In genomic region chr1:207407655-207408256, GRCh38 we compare ENCODE assay signal across 13 cellular contexts. TPM values are rescaled to one million over a fixed set of nuclear protein-coding genes. Genes with fewer than 3 reads are reported as not detected.
A peak's percentile ranks its signal among the peaks of the same experiment; 100 is the strongest.
DNase-seq lines count a peak whose midpoint lies in the region; ATAC-seq and TF ChIP-seq lines count a peak whose summit lies in the region.
"Had no signal": no experiment of that assay in that cellular context is flagged by ENCODE, and none has a peak within 500 bp of the region (broad histone marks: within the 10 kb centered on the region; RNA-seq: fewer than 3 reads in every experiment).

No MANE protein-coding gene starts in this region.

- H3K27me3 Mint-ChIP-seq in activated naive CD8-positive, alpha-beta T cell treated with anti-CD3 and anti-CD28 coated beads, Interleukin-2, amount 50 U/mL, for 24 hours: no peaks in the 10 kb centered on the region
- H3K27me3 Mint-ChIP-seq in activated naive CD8-positive, alpha-beta T cell treated with anti-CD3 and anti-CD28 coated beads for 36 hours: no peaks in the 10 kb centered on the region

- H3K27ac ChIP-seq in OCI-LY3 (ENCODE audit: low read length) (peak overlapping the region; percentile 11; the same call in 1 of the 2 replicates), upper lobe of left lung (peak overlapping the region in 3 of 4 donors; percentile 53 to 72 (median 56))

- peak overlapping the region; percentile 65 for H3K4me2 ChIP-seq in OCI-LY3 (ENCODE audit: low read length)

- TF ChIP-seq CTCF in OCI-LY3 (IDR thresholded peaks at IDR 0.05; ENCODE audit: low read depth, low read length) (no peak), fibroblast of mammary gland (conservative IDR thresholded peaks at IDR 0.05; ENCODE audit: control insufficient read depth, insufficient read depth, low read depth, low read length) (no peak), upper lobe of left lung (IDR thresholded peaks at IDR 0.05) (no peak)

- no peak for TF ChIP-seq EP300 in upper lobe of left lung (IDR thresholded peaks at IDR 0.05)

- peak overlapping the region; percentile 23 for H3K27ac Mint-ChIP-seq in activated naive CD8-positive, alpha-beta T cell treated with anti-CD3 and anti-CD28 coated beads, Interleukin-2, amount 50 U/mL, for 24 hours
- no peak overlapping the region for H3K27ac Mint-ChIP-seq in activated naive CD8-positive, alpha-beta T cell treated with anti-CD3 and anti-CD28 coated beads for 36 hours
- H3K27ac Mint-ChIP-seq: endodermal cell, nephron had no signal

- H3K4me3 Mint-ChIP-seq in activated naive CD8-positive, alpha-beta T cell treated with anti-CD3 and anti-CD28 coated beads, Interleukin-2, amount 50 U/mL, for 24 hours: peak overlapping the region; percentile 12
- H3K4me3 Mint-ChIP-seq in activated naive CD8-positive, alpha-beta T cell treated with anti-CD3 and anti-CD28 coated beads for 36 hours: no peak overlapping the region
- H3K4me3 Mint-ChIP-seq: endodermal cell, nephron had no signal

- TF ChIP-seq POLR2A in upper lobe of left lung (IDR thresholded peaks at IDR 0.05): no peak

- no peaks in the 10 kb centered on the region for H3K9me3 Mint-ChIP-seq in activated naive CD8-positive, alpha-beta T cell treated with anti-CD3 and anti-CD28 coated beads, Interleukin-2, amount 50 U/mL, for 24 hours
- H3K9me3 Mint-ChIP-seq in activated naive CD8-positive, alpha-beta T cell treated with anti-CD3 and anti-CD28 coated beads for 36 hours: peaks cover 2% of the 10 kb centered on the region
- H3K9me3 Mint-ChIP-seq: endodermal cell, nephron had no signal

- H4K20me1 ChIP-seq in OCI-LY3 (ENCODE audit: insufficient read depth, low read length): no peaks in the 10 kb centered on the region

- H3K27me3 ChIP-seq in OCI-LY3 (ENCODE audit: low read depth, low read length) (no peaks in the 10 kb centered on the region), upper lobe of left lung (no peaks in the 10 kb centered on the region)

- no peak overlapping the region for H3K9ac ChIP-seq in OCI-LY3 (ENCODE audit: low read length)

- no peak for DNase-seq in activated naive CD8-positive, alpha-beta T cell treated with anti-CD3 and anti-CD28 coated beads, Interleukin-2, amount 50 U/mL, for 24 hours
- DNase-seq in activated naive CD8-positive, alpha-beta T cell treated with anti-CD3 and anti-CD28 coated beads for 36 hours: no peak
- DNase-seq in fibroblast of mammary gland (ENCODE audit: low read depth) (peak; percentile 68), upper lobe of left lung (no peak), kidney glomerular epithelial cell (lab: John Stamatoyannopoulos, UW) (no peak)
- DNase-seq in activated naive CD4-positive, alpha-beta T cell treated with anti-CD3 and anti-CD28 coated beads, Interleukin-2, amount 50 U/mL, for 16 hours: no peak
- DNase-seq: C1 segment of cervical spinal cord, endodermal cell, NCI-H2081 had no signal

- H3K36me3 Mint-ChIP-seq in activated naive CD8-positive, alpha-beta T cell treated with anti-CD3 and anti-CD28 coated beads, Interleukin-2, amount 50 U/mL, for 24 hours (ENCODE audit: low read depth): no peaks in the 10 kb centered on the region
- peaks cover 2% of the 10 kb centered on the region for H3K36me3 Mint-ChIP-seq in activated naive CD8-positive, alpha-beta T cell treated with anti-CD3 and anti-CD28 coated beads for 36 hours

- H3K4me3 ChIP-seq in OCI-LY3 (ENCODE audit: low read length): peak overlapping the region; percentile 11; the same call in 1 of the 2 replicates
- no peak overlapping the region for H3K4me3 ChIP-seq in fibroblast of mammary gland (ENCODE audit: control insufficient read depth, low read depth, low read length)
- no peak overlapping the region for H3K4me3 ChIP-seq in upper lobe of left lung

- H3K36me3 ChIP-seq in OCI-LY3 (replicated peaks; ENCODE audit: low read depth, low read length): no peaks in the 10 kb centered on the region
- H3K36me3 ChIP-seq in upper lobe of left lung: no peaks in the 10 kb centered on the region

- H3K79me2 ChIP-seq in OCI-LY3 (ENCODE audit: low read length): no peaks in the 10 kb centered on the region

- H3K4me1 Mint-ChIP-seq in activated naive CD8-positive, alpha-beta T cell treated with anti-CD3 and anti-CD28 coated beads, Interleukin-2, amount 50 U/mL, for 24 hours: peaks cover 43% of the 10 kb centered on the region
- H3K4me1 Mint-ChIP-seq in activated naive CD8-positive, alpha-beta T cell treated with anti-CD3 and anti-CD28 coated beads for 36 hours: peaks cover 22% of the 10 kb centered on the region
- H3K4me1 Mint-ChIP-seq: endodermal cell, nephron had no signal

- no peak overlapping the region for H2AFZ ChIP-seq in OCI-LY3 (ENCODE audit: low read depth, low read length)

- H3K9me3 ChIP-seq in OCI-LY3 (ENCODE audit: insufficient read depth, low read length) (no peaks in the 10 kb centered on the region), upper lobe of left lung (no peaks in the 10 kb centered on the region)

- H3K4me1 ChIP-seq in OCI-LY3 (ENCODE audit: low read length) (peaks cover 35% of the 10 kb centered on the region), upper lobe of left lung (no peaks in the 10 kb centered on the region)

- peak; percentile 26 for ATAC-seq in activated naive CD8-positive, alpha-beta T cell treated with anti-CD3 and anti-CD28 coated beads, Interleukin-2, amount 50 U/mL, for 24 hours
- peak in 1 of 2 donors; percentile 46 for ATAC-seq in upper lobe of left lung (ENCODE audit: low FRiP score in 2 of 2)
- no peak for ATAC-seq in GM19324 (IDR thresholded peaks at IDR 0.05; ENCODE audit: low FRiP score, unreplicated experiment)

- WGBS in upper lobe of left lung, 2 donors: 13 to 27% methylated on average over 1 of the region's 1 CpG

RNA-seq across cellular contexts. Expression of gene CR2, which starts 46.4 kb away (rescaled TPM):
- total RNA-seq in activated naive CD8-positive, alpha-beta T cell treated with anti-CD3 and anti-CD28 coated beads for 36 hours: 1 to 10 TPM; 1.6 to 2.8 TPM
- 1 to 10 TPM in 2 of 6 donors, under 1 TPM in 1, not detected in 3; 0.34 to 2.8 (median 1.2) TPM for total RNA-seq in upper lobe of left lung
- total RNA-seq: HT-29 had no signal
